20 cellular contexts compared by ENCODE assay signal in the genomic region with DNA sequence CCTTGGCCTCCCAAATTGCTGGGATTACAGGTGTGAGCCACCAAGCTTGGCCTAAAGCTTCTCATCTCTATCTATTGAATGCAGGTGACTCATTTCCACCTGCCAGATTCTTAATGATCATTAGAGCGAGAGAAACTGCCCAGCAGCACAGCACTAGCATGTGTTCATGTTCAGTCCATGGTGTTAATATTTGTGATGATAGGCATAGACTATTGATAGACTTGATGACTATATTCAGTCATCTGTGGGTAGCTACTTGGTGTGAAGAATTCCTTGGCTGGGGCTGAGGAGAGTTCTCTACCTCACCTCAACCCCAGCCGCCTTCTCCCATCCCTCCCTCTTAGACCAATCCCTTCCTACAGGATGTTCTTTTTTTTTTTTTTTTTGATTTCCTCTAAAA. TPM values are rescaled to one million over a fixed set of nuclear protein-coding genes. Genes with fewer than 3 reads are reported as not detected.
A peak's percentile ranks its signal among the peaks of the same experiment; 100 is the strongest.
DNase-seq lines count a peak whose midpoint lies in the region; ATAC-seq and TF ChIP-seq lines count a peak whose summit lies in the region.
"Had no signal": no experiment of that assay in that cellular context is flagged by ENCODE, and none has a peak within 500 bp of the region (broad histone marks: within the 10 kb centered on the region; RNA-seq: fewer than 3 reads in every experiment).

No MANE protein-coding gene starts in this region.

- intact Hi-C loops in activated CD4-positive, alpha-beta T cell treated with anti-CD3 and anti-CD28 coated beads for 36 hours (cut with DNase I, micrococcal nuclease): no loop called here
- intact Hi-C loops in HCT116 (cut with micrococcal nuclease): no loop called here

- H3K36me3 ChIP-seq in HCT116 (ENCODE audit: control insufficient read depth in 1 of 2, insufficient read depth in 2 of 2, low read length in 2 of 2): no peaks in the 10 kb centered on the region
- H3K36me3 ChIP-seq: MG63, SJSA1 had no signal

- RAD21 ChIA-PET in HCT116 (lab: Charles Lee; ENCODE audit: low non-redundant PET in 1 of 2, low total read pairs in 2 of 2, uncharacterized antibody in 2 of 2, unreplicated experiment in 2 of 2): no interaction called here

- no peaks in the 10 kb centered on the region for H3K9me2 ChIP-seq in HCT116 (ENCODE audit: insufficient read depth)

- no TSS peak for BruUV-seq in HCT116 (replicated peaks; lab: Mats Ljungman, UMichigan)

- ATAC-seq in activated CD4-positive, alpha-beta T cell treated with anti-CD3 and anti-CD28 coated beads for 36 hours: no peak
- ATAC-seq in HCT116 (peak; percentile 7; the same call in 1 of the 2 replicates), GM18867 (IDR thresholded peaks at IDR 0.05; ENCODE audit: unreplicated experiment) (no peak)
- ATAC-seq in activated T-helper 17 cell treated with anti-CD3 and anti-CD28 coated beads, Interleukin-2, amount 50 U/mL, for 72 hours (replicated peaks): no peak
- ATAC-seq: sciatic nerve had no signal

- H3K27me3 Mint-ChIP-seq in activated CD4-positive, alpha-beta T cell treated with anti-CD3 and anti-CD28 coated beads, Interleukin-2, amount 10 ng/mL, durations not matched to agents 7 days and 5 days: no peaks in the 10 kb centered on the region
- H3K27me3 Mint-ChIP-seq in activated CD4-positive, alpha-beta T cell treated with anti-CD3 and anti-CD28 coated beads for 36 hours: no peaks in the 10 kb centered on the region
- H3K27me3 Mint-ChIP-seq in activated T-helper 17 cell treated with anti-CD3 and anti-CD28 coated beads, Interleukin-2, amount 50 U/mL, for 72 hours: no peaks in the 10 kb centered on the region
- peaks cover 5% of the 10 kb centered on the region for H3K27me3 Mint-ChIP-seq in nephron progenitor cell (ENCODE audit: low read depth, poor library complexity)

- H3K9me3 Mint-ChIP-seq in activated CD4-positive, alpha-beta T cell treated with anti-CD3 and anti-CD28 coated beads, Interleukin-2, amount 10 ng/mL, durations not matched to agents 7 days and 5 days: no peaks in the 10 kb centered on the region
- no peaks in the 10 kb centered on the region for H3K9me3 Mint-ChIP-seq in activated CD4-positive, alpha-beta T cell treated with anti-CD3 and anti-CD28 coated beads for 36 hours (ENCODE audit: low read depth)
- no peaks in the 10 kb centered on the region for H3K9me3 Mint-ChIP-seq in activated T-helper 17 cell treated with anti-CD3 and anti-CD28 coated beads, Interleukin-2, amount 50 U/mL, for 72 hours
- H3K9me3 Mint-ChIP-seq in nephron progenitor cell: no peaks in the 10 kb centered on the region

- no peak for TF ChIP-seq POLR2A in HCT116 (IDR thresholded peaks at IDR 0.05; ENCODE audit: borderline replicate concordance, extremely low read depth, insufficient read depth, insufficient read length)

- POLR2A ChIA-PET in activated CD4-positive, alpha-beta T cell treated with anti-CD3 and anti-CD28 coated beads, Interleukin-2, amount 10 ng/mL, durations not matched to agents 7 days and 5 days (lab: Charles Lee): no interaction called here
- POLR2A ChIA-PET in activated CD4-positive, alpha-beta T cell treated with anti-CD3 and anti-CD28 coated beads for 36 hours (lab: Charles Lee): no interaction called here
- POLR2A ChIA-PET in HCT116 (lab: Charles Lee): no interaction called here

- TF ChIP-seq CTCF in HCT116 (IDR thresholded peaks at IDR 0.05 in 2 of 3, conservative IDR thresholded peaks at IDR 0.05 in 1 of 3; ENCODE audit: borderline replicate concordance in 1 of 3, insufficient read depth in 1 of 3, low read depth in 2 of 3, low read length in 2 of 3) (no peak), nephron progenitor cell (IDR thresholded peaks at IDR 0.05) (no peak), coronary artery (IDR thresholded peaks at IDR 0.05) (no peak)

- no peak overlapping the region for H3K4me3 ChIP-seq in HCT116 (replicated peaks in 1 of 2; ENCODE audit: low read depth in 1 of 2, low read length in 2 of 2)
- H3K4me3 ChIP-seq in coronary artery: no peak overlapping the region
- H3K4me3 ChIP-seq: lower lobe of right lung, MG63, SJSA1 had no signal

- no peak overlapping the region for H3K9ac ChIP-seq in HCT116 (ENCODE audit: low read length)

- H3K27me3 ChIP-seq in HCT116 (ENCODE audit: insufficient read depth, low read length): no peaks in the 10 kb centered on the region
- H3K27me3 ChIP-seq: MG63 had no signal

- H3K4me2 ChIP-seq in HCT116 (ENCODE audit: low read length): peak overlapping the region; percentile 62

- DNase-seq in activated CD4-positive, alpha-beta T cell treated with anti-CD3 and anti-CD28 coated beads, Interleukin-2, amount 10 ng/mL, durations not matched to agents 7 days and 5 days: no peak
- no peak for DNase-seq in activated CD4-positive, alpha-beta T cell treated with anti-CD3 and anti-CD28 coated beads for 36 hours
- DNase-seq in HCT116 (ENCODE audit: low read depth, low spot score): no peak
- no peak for DNase-seq in nephron progenitor cell
- DNase-seq in GDM1 (lab: John Stamatoyannopoulos, UW): no peak
- DNase-seq in coronary artery (ENCODE audit: low spot score): no peak
- DNase-seq: activated CD4-positive, CD25-positive, alpha-beta regulatory T cell treated with anti-CD3 and anti-CD28 coated beads, Interleukin-2, amount 50 U/mL, for 72 hours; activated effector memory CD4-positive, alpha-beta T cell treated with anti-CD3 and anti-CD28 coated beads, Interleukin-2, amount 50 U/mL, for 16 hours; GOT3; lower lobe of right lung; MG63; NCI-H1436 treated with DMSO at 0.1 percent for 48 hours; NCI-H748 treated with DMSO at 0.1 percent for 48 hours; stimulated activated naive CD8-positive, alpha-beta T cell treated with anti-CD3 and anti-CD28 coated beads, Interleukin-15, Interleukin-2, amounts not matched to agents 100 U/mL and 50 U/mL, for 24 hours; T-helper 9 cell had no signal

- H3K4me1 ChIP-seq in HCT116 (ENCODE audit: control insufficient read depth in 1 of 2, insufficient read depth in 2 of 2, low read length in 2 of 2): peaks cover 17 to 31% of the 10 kb centered on the region in 2 experiments
- H3K4me1 ChIP-seq: lower lobe of right lung had no signal

- no peaks in the 10 kb centered on the region for H4K20me1 ChIP-seq in HCT116 (ENCODE audit: insufficient read depth)

- peak overlapping the region; percentile 33 for H3K27ac Mint-ChIP-seq in activated CD4-positive, alpha-beta T cell treated with anti-CD3 and anti-CD28 coated beads, Interleukin-2, amount 10 ng/mL, durations not matched to agents 7 days and 5 days
- no peak overlapping the region for H3K27ac Mint-ChIP-seq in activated CD4-positive, alpha-beta T cell treated with anti-CD3 and anti-CD28 coated beads for 36 hours
- H3K27ac Mint-ChIP-seq in activated T-helper 17 cell treated with anti-CD3 and anti-CD28 coated beads, Interleukin-2, amount 50 U/mL, for 72 hours: peak overlapping the region; percentile 42
- peak overlapping the region; percentile 62 for H3K27ac Mint-ChIP-seq in nephron progenitor cell

- no peaks in the 10 kb centered on the region for H3K79me2 ChIP-seq in HCT116 (ENCODE audit: insufficient read depth, low read length)

- H3K9me3 ChIP-seq in HCT116 (ENCODE audit: control insufficient read depth in 1 of 2, insufficient read depth in 1 of 2, low read depth in 1 of 2, low read length in 2 of 2): no peaks in the 10 kb centered on the region
- H3K9me3 ChIP-seq: lower lobe of right lung, MG63, SJSA1 had no signal

- H3K27ac ChIP-seq in HCT116 (ENCODE audit: low read depth, low read length) (peak overlapping the region; percentile 53; the same call in 1 of the 2 replicates), coronary artery (peak overlapping the region in 1 of 2 donors; percentile 19)
- H3K27ac ChIP-seq: 22Rv1, lower lobe of right lung, SJSA1 had no signal

- CTCF ChIA-PET in activated CD4-positive, alpha-beta T cell treated with anti-CD3 and anti-CD28 coated beads, Interleukin-2, amount 10 ng/mL, durations not matched to agents 7 days and 5 days (lab: Charles Lee): interaction anchor here (0.6 to 2.2 kb wide), 3 partner anchors 10 to 127 kb away, joined by 3 to 8 read pairs (median 3); no protein-coding TSS in a partner anchor
- CTCF ChIA-PET in activated CD4-positive, alpha-beta T cell treated with anti-CD3 and anti-CD28 coated beads for 36 hours (lab: Charles Lee): interaction anchor here (0.6 to 2.2 kb wide), 2 partner anchors 11 to 175 kb away, joined by 3 to 6 read pairs; no protein-coding TSS in a partner anchor
- CTCF ChIA-PET in HCT116 (lab: Charles Lee): no interaction called here

- no peak overlapping the region for H2AFZ ChIP-seq in HCT116 (ENCODE audit: low read depth, low read length, poor library complexity, severe bottlenecking)

- peaks cover 17% of the 10 kb centered on the region for H3K4me1 Mint-ChIP-seq in activated CD4-positive, alpha-beta T cell treated with anti-CD3 and anti-CD28 coated beads, Interleukin-2, amount 10 ng/mL, durations not matched to agents 7 days and 5 days
- peaks cover 47% of the 10 kb centered on the region for H3K4me1 Mint-ChIP-seq in activated CD4-positive, alpha-beta T cell treated with anti-CD3 and anti-CD28 coated beads for 36 hours
- H3K4me1 Mint-ChIP-seq in activated T-helper 17 cell treated with anti-CD3 and anti-CD28 coated beads, Interleukin-2, amount 50 U/mL, for 72 hours: peaks cover 43% of the 10 kb centered on the region
- peaks cover 31% of the 10 kb centered on the region for H3K4me1 Mint-ChIP-seq in nephron progenitor cell

- no peak for TF ChIP-seq RAD21 in HCT116 (IDR thresholded peaks at IDR 0.05; ENCODE audit: low read depth)

- peaks cover 60% of the 10 kb centered on the region for H3K36me3 Mint-ChIP-seq in activated CD4-positive, alpha-beta T cell treated with anti-CD3 and anti-CD28 coated beads, Interleukin-2, amount 10 ng/mL, durations not matched to agents 7 days and 5 days (ENCODE audit: low read depth)
- H3K36me3 Mint-ChIP-seq in activated CD4-positive, alpha-beta T cell treated with anti-CD3 and anti-CD28 coated beads for 36 hours (ENCODE audit: low read depth): peaks cover 32% of the 10 kb centered on the region
- H3K36me3 Mint-ChIP-seq in activated T-helper 17 cell treated with anti-CD3 and anti-CD28 coated beads, Interleukin-2, amount 50 U/mL, for 72 hours (ENCODE audit: low read depth): peaks cover 56% of the 10 kb centered on the region
- peaks cover 77% of the 10 kb centered on the region for H3K36me3 Mint-ChIP-seq in nephron progenitor cell (ENCODE audit: low read depth)

- H3K4me3 Mint-ChIP-seq in activated CD4-positive, alpha-beta T cell treated with anti-CD3 and anti-CD28 coated beads, Interleukin-2, amount 10 ng/mL, durations not matched to agents 7 days and 5 days: no peak overlapping the region
- no peak overlapping the region for H3K4me3 Mint-ChIP-seq in activated CD4-positive, alpha-beta T cell treated with anti-CD3 and anti-CD28 coated beads for 36 hours
- H3K4me3 Mint-ChIP-seq in activated T-helper 17 cell treated with anti-CD3 and anti-CD28 coated beads, Interleukin-2, amount 50 U/mL, for 72 hours: no peak overlapping the region
- no peak overlapping the region for H3K4me3 Mint-ChIP-seq in nephron progenitor cell

RNA-seq across cellular contexts. Expression of gene ST6GAL1, which starts 60.0 kb away (rescaled TPM):
- 100 to 1,000 TPM; 145 to 183 TPM for total RNA-seq in activated CD4-positive, alpha-beta T cell treated with anti-CD3 and anti-CD28 coated beads, Interleukin-2, amount 10 ng/mL, durations not matched to agents 7 days and 5 days
- total RNA-seq in activated CD4-positive, alpha-beta T cell treated with anti-CD3 and anti-CD28 coated beads for 36 hours: 100 to 1,000 TPM in 1 of 2 experiments, 10 to 100 TPM in 1; 86.6 to 111 TPM
- 15.6 TPM for total RNA-seq in HCT116 (2021; ENCODE audit: unreplicated experiment)
- 6.9 and 7.1 TPM in 2 replicates for polyA plus RNA-seq in HCT116 (2012)
- 10 to 100 TPM; 68.0 to 77.4 TPM for total RNA-seq in activated T-helper 17 cell treated with anti-CD3 and anti-CD28 coated beads, Interleukin-2, amount 50 U/mL, for 72 hours
